ENCODE assay signal across 33 cellular contexts in the genomic region with DNA sequence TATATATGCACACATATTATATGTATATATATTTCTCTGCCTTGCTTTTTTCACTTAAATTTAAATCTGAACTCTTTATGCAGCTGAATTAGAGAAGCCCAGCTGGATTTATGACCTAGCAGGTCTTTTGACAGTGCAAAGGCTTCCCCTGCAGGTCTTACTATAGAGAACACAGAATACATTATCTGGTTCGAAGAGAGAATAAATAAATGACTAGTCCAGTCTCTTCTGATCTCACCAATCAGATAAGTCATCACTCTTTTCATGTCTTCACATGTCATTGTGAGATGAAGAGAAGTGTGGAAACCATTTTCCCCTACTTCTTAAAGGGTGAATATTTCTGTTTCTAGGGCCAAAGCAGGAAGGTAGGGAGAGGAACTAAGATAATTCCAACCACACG. TPM values are rescaled to one million over a fixed set of nuclear protein-coding genes. Genes with fewer than 3 reads are reported as not detected.
"Had no signal": no experiment of that assay in that cellular context is flagged by ENCODE, and none has a peak within 500 bp of the region (broad histone marks: within the 10 kb centered on the region; RNA-seq: fewer than 3 reads in every experiment).

No MANE protein-coding gene starts in this region.

- H3K4me2 ChIP-seq: hepatocyte, smooth muscle cell had no signal

- H3K4me1 ChIP-seq: gastroesophageal sphincter, heart left ventricle, left lung, prostate gland, right atrium auricular region, stomach, tibial artery had no signal

- FAIRE-seq: endothelial cell of umbilical vein had no signal

- H3K27me3 Mint-ChIP-seq: type B pancreatic cell had no signal

- H3K36me3 Mint-ChIP-seq: natural killer cell, type B pancreatic cell had no signal

- H3K27ac ChIP-seq: coronary artery, gastroesophageal sphincter, heart left ventricle, hepatocyte, left lung, prostate gland, right atrium auricular region, stomach, tibial artery had no signal

- H3K27ac Mint-ChIP-seq: natural killer cell, type B pancreatic cell had no signal

- H3K4me1 Mint-ChIP-seq: natural killer cell had no signal

- H3K79me2 ChIP-seq: hepatocyte had no signal

- H3K36me3 ChIP-seq: gastroesophageal sphincter, heart left ventricle, left lung, prostate gland, right atrium auricular region, stomach, tibial artery had no signal

- H3K9me3 ChIP-seq: left lung, prostate gland, right atrium auricular region, tibial artery had no signal

- H3K4me3 Mint-ChIP-seq: natural killer cell, neural crest cell, type B pancreatic cell had no signal

- H3K9me3 Mint-ChIP-seq: natural killer cell, type B pancreatic cell had no signal

- H2AFZ ChIP-seq: hepatocyte had no signal

- H3K27me3 ChIP-seq: gastroesophageal sphincter, hepatocyte, left lung, right atrium auricular region, stomach, tibial artery had no signal

- ATAC-seq: gastroesophageal sphincter, heart left ventricle, left cardiac atrium, left lung, natural killer cell, sciatic nerve had no signal

- DNase-seq: dermis blood vessel endothelial cell; effector memory CD4-positive, alpha-beta T cell; foreskin fibroblast; heart left ventricle; left cardiac atrium; left lung; natural killer cell; nucleus accumbens; stimulated activated CD4-positive, alpha-beta T cell treated with anti-CD3 and anti-CD28 coated beads, Interleukin-12 subunit alpha, Interleukin-12 subunit beta, amount 100 ng/mL, for 4 hours; stimulated activated CD4-positive, alpha-beta T cell treated with anti-CD3 and anti-CD28 coated beads, Interleukin-1b, Interleukin-23, amount 100 ng/mL, for 48 hours; stimulated activated CD4-positive, alpha-beta T cell treated with anti-CD3 and anti-CD28 coated beads, Interleukin-4, amount 100 ng/mL, for 1 hour; stimulated activated CD8-positive, alpha-beta memory T cell treated with anti-CD3 and anti-CD28 coated beads, Interleukin-4, amount 100 ng/mL, for 48 hours; stimulated activated naive CD4-positive, alpha-beta T cell; stomach; tibial artery had no signal

- H3K4me3 ChIP-seq: coronary artery, gastroesophageal sphincter, heart left ventricle, hepatocyte, left lung, prostate gland, right atrium auricular region, smooth muscle cell, stomach, tibial artery had no signal

RNA-seq across cellular contexts. Expression of a gene that starts 42.3 kb away (rescaled TPM):
- total RNA-seq: dermis blood vessel endothelial cell, endothelial cell of umbilical vein, gastroesophageal sphincter, heart left ventricle, kidney epithelial cell, left cardiac atrium, mesenteric fat pad, mononuclear cell, natural killer cell, neural crest cell, osteocyte, right atrium auricular region, sciatic nerve, subcutaneous adipose tissue, temporal lobe had no signal
- polyA plus RNA-seq: endothelial cell of umbilical vein, esophagus, heart left ventricle, hepatocyte, smooth muscle cell, stomach, urinary bladder had no signal

RNA-seq across cellular contexts. Expression of a gene that starts 58.2 kb away (rescaled TPM):
- total RNA-seq: dermis blood vessel endothelial cell, endothelial cell of umbilical vein, gastroesophageal sphincter, heart left ventricle, hepatocyte, kidney epithelial cell, left cardiac atrium, left lung, mesenteric fat pad, mononuclear cell, natural killer cell, neural crest cell, osteocyte, prostate gland, right atrium auricular region, sciatic nerve, subcutaneous adipose tissue, temporal lobe, urinary bladder had no signal
- polyA plus RNA-seq: endothelial cell of umbilical vein, esophagus, heart left ventricle, hepatocyte, smooth muscle cell, stomach, urinary bladder had no signal
